25 cellular contexts compared by ENCODE assay signal in the genomic region with DNA sequence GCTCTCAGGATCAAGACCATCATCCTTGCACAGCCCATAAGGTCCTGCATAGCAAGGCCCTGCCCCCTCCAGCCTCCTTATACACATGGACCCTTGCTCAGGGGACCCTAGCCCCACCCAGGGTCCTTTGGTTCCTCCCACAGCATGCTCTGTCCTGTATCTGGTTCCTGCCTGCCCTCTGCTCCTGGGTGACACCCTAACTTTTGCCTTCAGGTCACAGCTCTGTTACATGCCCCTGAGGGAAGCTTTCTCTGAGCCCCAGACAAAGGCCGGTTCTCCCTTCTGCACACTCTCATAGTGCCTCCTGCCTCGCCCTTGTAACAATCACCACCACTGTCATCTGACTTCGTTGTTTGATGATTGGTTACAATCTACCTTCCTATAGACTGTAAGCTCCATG.
DNase-seq lines count a peak whose midpoint lies in the region; ATAC-seq and TF ChIP-seq lines count a peak whose summit lies in the region.
"Had no signal": no experiment of that assay in that cellular context is flagged by ENCODE, and none has a peak within 500 bp of the region (broad histone marks: within the 10 kb centered on the region; RNA-seq: fewer than 3 reads in every experiment).

No MANE protein-coding gene starts in this region.

- peak overlapping the region; percentile 11 for H3K18ac ChIP-seq in neuronal stem cell (ENCODE audit: low read length)

- no peak overlapping the region for H3K23ac ChIP-seq in neuronal stem cell (ENCODE audit: low read depth, low read length, poor library complexity)

- H3K14ac ChIP-seq in neuronal stem cell (ENCODE audit: low read length), result no peak overlapping the region

- H3K27me3 ChIP-seq in heart left ventricle, result peaks cover 0 to 45% (median 0%) of the 10 kb centered on the region in 9 donors
- peaks cover 0 to 6% (median 0%) of the 10 kb centered on the region in 3 experiments for H3K27me3 ChIP-seq in neuronal stem cell (ENCODE audit: control insufficient read depth in 3 of 3, insufficient read depth in 3 of 3, low read depth in 1 of 3, low read length in 3 of 3)
- peaks cover 0 to 25% (median 0%) of the 10 kb centered on the region in 3 donors for H3K27me3 ChIP-seq in stomach
- H3K27me3 ChIP-seq: BLaER1 had no signal

- no peak overlapping the region for H2BK15ac ChIP-seq in neuronal stem cell (ENCODE audit: low read length)

- no peaks in the 10 kb centered on the region for H3K79me1 ChIP-seq in neuronal stem cell (ENCODE audit: low read depth, low read length)

- H3K4me3 ChIP-seq in heart left ventricle, result no peak overlapping the region
- H3K4me3 ChIP-seq in coronary artery, result no peak overlapping the region
- H3K4me3 ChIP-seq in neuronal stem cell (ENCODE audit: low read length in 2 of 2), result no peak overlapping the region
- H3K4me3 ChIP-seq in stomach, result no peak overlapping the region
- H3K4me3 ChIP-seq: BLaER1, GM12878 had no signal

- TF ChIP-seq POLR2A in heart left ventricle (IDR thresholded peaks at IDR 0.05), result no peak
- no peak for TF ChIP-seq POLR2A in stomach (IDR thresholded peaks at IDR 0.05)

- TF ChIP-seq EP300 in stomach (IDR thresholded peaks at IDR 0.05), result no peak

- H3K4me2 ChIP-seq in neuronal stem cell (ENCODE audit: insufficient read depth, low read length, poor library complexity, severe bottlenecking), result no peak overlapping the region
- H3K4me2 ChIP-seq: BLaER1 had no signal

- H3K4me1 ChIP-seq in heart left ventricle (no peaks in the 10 kb centered on the region), neuronal stem cell (ENCODE audit: control insufficient read depth in 2 of 2, insufficient read depth in 1 of 2, low read depth in 1 of 2, low read length in 2 of 2) (peaks cover 0 to 6% of the 10 kb centered on the region in 2 donors), stomach (no peaks in the 10 kb centered on the region)
- H3K4me1 ChIP-seq: BE2C, BLaER1 had no signal

- H3K27ac ChIP-seq in heart left ventricle (no peak overlapping the region), coronary artery (no peak overlapping the region), neuronal stem cell (replicated peaks; ENCODE audit: low read length) (no peak overlapping the region), stomach (no peak overlapping the region)
- H3K27ac ChIP-seq: BLaER1 had no signal

- H2BK5ac ChIP-seq in neuronal stem cell (ENCODE audit: low read length), result no peak overlapping the region

- H4K91ac ChIP-seq in neuronal stem cell (ENCODE audit: low read depth, low read length, poor library complexity), result no peak overlapping the region

- no peak overlapping the region for H3K9ac ChIP-seq in neuronal stem cell (ENCODE audit: low read depth, low read length, poor library complexity)
- H3K9ac ChIP-seq: BLaER1 had no signal

- H4K8ac ChIP-seq in neuronal stem cell (ENCODE audit: low read depth, low read length), result no peak overlapping the region

- intact Hi-C loops in cardiac septum (cut with DNase I) (no loop called here), heart left ventricle (cut with DNase I) (loop anchor here in 1 of 10 donors (5.0 kb wide), 1 partner anchor 323 kb away; no protein-coding TSS in a partner anchor), stomach (cut with DNase I; ENCODE audit: low total_unique reads) (no loop called here)

- ATAC-seq in heart left ventricle (no peak), GM21367 (IDR thresholded peaks at IDR 0.05; ENCODE audit: unreplicated experiment) (no peak)
- ATAC-seq: GM12878 had no signal

- no peak overlapping the region for H2BK120ac ChIP-seq in neuronal stem cell (ENCODE audit: low read depth, low read length)

- peak; percentile 72 for DNase-seq in cardiac septum (ENCODE audit: low spot score)
- DNase-seq in heart left ventricle, result no peak
- DNase-seq in coronary artery (ENCODE audit: low spot score), result peak; percentile 50
- no peak for DNase-seq in neuronal stem cell (ENCODE audit: low spot score)
- peak; percentile 3 for DNase-seq in stomach
- no peak for DNase-seq in Kasumi-1 (lab: John Stamatoyannopoulos, UW)
- no peak for DNase-seq in GOT3 (lab: John Stamatoyannopoulos, UW)
- DNase-seq: 8988T; ACHN; BE2C; C1 segment of cervical spinal cord; CD4-positive, alpha-beta memory T cell; CD4-positive, CD25-positive, alpha-beta regulatory T cell; CD8-positive, alpha-beta memory T cell; COR-L47; DMS 273 treated with DMSO at 0.1 percent for 48 hours; DMS153; DMS53; DMS79; DND-41; EL; GDM1 had no signal

- H2BK12ac ChIP-seq in neuronal stem cell (ENCODE audit: low read length), result no peak overlapping the region

- H3K36me3 ChIP-seq in heart left ventricle (no peaks in the 10 kb centered on the region), neuronal stem cell (replicated peaks in 1 of 2; ENCODE audit: control insufficient read depth in 2 of 2, insufficient read depth in 2 of 2, low read length in 2 of 2) (no peaks in the 10 kb centered on the region), stomach (no peaks in the 10 kb centered on the region)
- H3K36me3 ChIP-seq: BE2C, BLaER1 had no signal

- H2AK5ac ChIP-seq in neuronal stem cell (ENCODE audit: low read depth, low read length), result no peak overlapping the region

- 85 to 97% (median 87%) methylated on average over 3 of the region's 3 CpGs for WGBS in heart left ventricle, 4 donors
- WGBS in neuronal stem cell (ENCODE audit: extremely low coverage in 2 of 2, insufficient read length in 2 of 2, insufficient replicate concordance in 1 of 2), 2 donors, result no CpG with 5 or more reads among the region's 3 CpGs
- WGBS in stomach, 5 donors, result 87 to 95% (median 91%) methylated on average over 3 of the region's 3 CpGs

- no peak overlapping the region for H3K4ac ChIP-seq in neuronal stem cell (ENCODE audit: low read length)

- TF ChIP-seq CTCF in heart left ventricle (IDR thresholded peaks at IDR 0.05) (no peak), coronary artery (IDR thresholded peaks at IDR 0.05) (no peak), stomach (IDR thresholded peaks at IDR 0.05) (no peak)

- H2AFZ ChIP-seq in neuronal stem cell (ENCODE audit: low read length), result no peak overlapping the region

- H3K9me3 ChIP-seq in heart left ventricle (no peaks in the 10 kb centered on the region), neuronal stem cell (replicated peaks in 1 of 2; ENCODE audit: control insufficient read depth in 2 of 2, insufficient read depth in 1 of 2, low read depth in 1 of 2, low read length in 2 of 2) (no peaks in the 10 kb centered on the region), stomach (no peaks in the 10 kb centered on the region)
- H3K9me3 ChIP-seq: BE2C, BLaER1 had no signal

Comparison
In these comparisons a context has a peak if more than half of its experiments do, and no peak if none do; other contexts are left out.
1. DNase-seq: peak in cardiac septum (single experiment), coronary artery (single experiment) and stomach (single experiment); none in heart left ventricle (0 of 5), neuronal stem cell (single experiment), Kasumi-1 (0 of 2) and GOT3 (single experiment).